ENCODE assay signal across 8 cellular contexts in genomic region chr3:16264174-16264707, GRCh38. TPM values are rescaled to one million over a fixed set of nuclear protein-coding genes. Genes with fewer than 3 reads are reported as not detected.
DNase-seq lines count a peak whose midpoint lies in the region; ATAC-seq and TF ChIP-seq lines count a peak whose summit lies in the region.

No MANE protein-coding gene starts in this region.

- peak overlapping the region; percentile 83 to 97 (median 92) for H3K27ac ChIP-seq in gastroesophageal sphincter
- peak overlapping the region; percentile 87 to 97 (median 91) for H3K27ac ChIP-seq in spleen

- DNase-seq in BE2C (no peak), H7 (no peak), T-helper 17 cell (no peak), spleen (peak; percentile 72), NCI-H2196 (lab: John Stamatoyannopoulos, UW; ENCODE audit: unreplicated experiment) (no peak), NCI-H345 (lab: John Stamatoyannopoulos, UW) (no peak), KBM-7 (no peak)

- peak overlapping the region; percentile 93 for H3K4me3 ChIP-seq in BE2C (ENCODE audit: low read depth, low read length)
- peak overlapping the region; percentile 73 for H3K4me3 ChIP-seq in H7 (ENCODE audit: insufficient read depth, low read depth, low read length)
- peak overlapping the region; percentile 70 to 94 for H3K4me3 ChIP-seq in gastroesophageal sphincter
- H3K4me3 ChIP-seq in spleen = peak overlapping the region; percentile 77 to 96 (median 93)

- TF ChIP-seq EP300 in gastroesophageal sphincter (IDR thresholded peaks at IDR 0.05) = no peak

- peak overlapping the region; percentile 98 for H3K27ac Mint-ChIP-seq in T-helper 17 cell

- in situ Hi-C loops in KBM-7 (cut with MboI; ENCODE audit: low pct_unique_long_range_greater_than_20kb, low sequenced_read_pairs) = no loop called here

- H3K36me3 Mint-ChIP-seq in T-helper 17 cell (ENCODE audit: low read depth) = no peaks in the 10 kb centered on the region

- H3K9me3 ChIP-seq in BE2C = no peaks in the 10 kb centered on the region
- H3K9me3 ChIP-seq in T-helper 17 cell (ENCODE audit: control insufficient read depth, low read length, poor library complexity, severe bottlenecking) = no peaks in the 10 kb centered on the region
- H3K9me3 ChIP-seq in gastroesophageal sphincter = no peaks in the 10 kb centered on the region
- no peaks in the 10 kb centered on the region for H3K9me3 ChIP-seq in spleen

- H3K27me3 ChIP-seq in BE2C = no peaks in the 10 kb centered on the region
- H3K27me3 ChIP-seq in H7 (ENCODE audit: control insufficient read depth, insufficient read depth, low read length) = no peaks in the 10 kb centered on the region
- no peaks in the 10 kb centered on the region for H3K27me3 ChIP-seq in gastroesophageal sphincter
- no peaks in the 10 kb centered on the region for H3K27me3 ChIP-seq in spleen (replicated peaks in 1 of 7)

- TF ChIP-seq CTCF in BE2C (IDR thresholded peaks at IDR 0.05; ENCODE audit: low read depth, low read length) (no peak), gastroesophageal sphincter (IDR thresholded peaks at IDR 0.05) (no peak), spleen (IDR thresholded peaks at IDR 0.05 in 8 of 11, conservative IDR thresholded peaks at IDR 0.05 in 3 of 11) (peak in 1 of 11 experiments; percentile 37)

- intact Hi-C loops in spleen (cut with DNase I; ENCODE audit: low total_unique reads) = no loop called here

- no peaks in the 10 kb centered on the region for H3K4me1 ChIP-seq in BE2C
- H3K4me1 ChIP-seq in gastroesophageal sphincter = peaks cover 4 to 68% (median 11%) of the 10 kb centered on the region in 3 donors
- peaks cover 26 to 75% (median 57%) of the 10 kb centered on the region in 6 donors for H3K4me1 ChIP-seq in spleen

- no peaks in the 10 kb centered on the region for H3K27me3 Mint-ChIP-seq in T-helper 17 cell

- no peak for ATAC-seq in T-helper 17 cell
- ATAC-seq in gastroesophageal sphincter = no peak

- H3K36me3 ChIP-seq in BE2C (no peaks in the 10 kb centered on the region), H7 (replicated peaks; ENCODE audit: control insufficient read depth, insufficient read depth, low read length) (peaks cover 4% of the 10 kb centered on the region), gastroesophageal sphincter (peaks cover 0 to 31% of the 10 kb centered on the region in 2 donors), spleen (peaks cover 0 to 32% (median 15%) of the 10 kb centered on the region in 6 donors)

- peaks cover 13% of the 10 kb centered on the region for H3K4me1 Mint-ChIP-seq in T-helper 17 cell

- no peak for TF ChIP-seq POLR2A in gastroesophageal sphincter (IDR thresholded peaks at IDR 0.05)
- TF ChIP-seq POLR2A in spleen (IDR thresholded peaks at IDR 0.05) = no peak

- 0% methylated on average over 3 to 4 of the region's 21 CpGs for WGBS in gastroesophageal sphincter (ENCODE audit: low coverage in 1 of 2), 2 donors
- 0 to 2% (median 1%) methylated on average over 21 of the region's 21 CpGs for WGBS in spleen, 5 donors

- H3K4me3 Mint-ChIP-seq in T-helper 17 cell = peak overlapping the region; percentile 97

RNA-seq across cellular contexts. Expression of gene DPH3, which starts 0.5 kb away (rescaled TPM):
- 21.5 TPM for polyA plus RNA-seq in BE2C (2012; ENCODE audit: insufficient read depth, insufficient read length, low read depth)
- 9.7 and 15.0 TPM in 2 replicates for total RNA-seq in H7 (2014; rRNA removed; shearing (Covaris generic))
- 10 to 100 TPM; 16.1 to 22.8 TPM for total RNA-seq in T-helper 17 cell
- total RNA-seq in gastroesophageal sphincter = 10 to 100 TPM; 31.4 to 40.0 (median 36.8) TPM
- 10 to 100 TPM; 13.7 to 17.9 (median 15.3) TPM for total RNA-seq in spleen
- 10 to 100 TPM in 2 of 3 donors, 1 to 10 TPM in 1; 7.2 to 13.7 (median 10.2) TPM for polyA plus RNA-seq in spleen

RNA-seq across cellular contexts. Expression of gene OXNAD1, which starts 0.8 kb away (rescaled TPM):
- 7.4 TPM for polyA plus RNA-seq in BE2C (2012; ENCODE audit: insufficient read depth, insufficient read length, low read depth)
- 28.4 and 29.0 TPM in 2 replicates for total RNA-seq in H7 (2014; rRNA removed; shearing (Covaris generic))
- 10 to 100 TPM; 73.1 to 89.3 TPM for total RNA-seq in T-helper 17 cell
- 10 to 100 TPM; 10.2 to 13.2 (median 12.4) TPM for total RNA-seq in gastroesophageal sphincter
- total RNA-seq in spleen = 10 to 100 TPM; 17.3 to 30.6 (median 21.7) TPM
- polyA plus RNA-seq in spleen = 1 to 10 TPM; 4.2 to 7.3 (median 7.1) TPM
